ENCODE assay signal across 8 cellular contexts in genomic region chr12:118189761-118190181, GRCh38. TPM values are rescaled to one million over a fixed set of nuclear protein-coding genes. Genes with fewer than 3 reads are reported as not detected.
DNase-seq lines count a peak whose midpoint lies in the region; ATAC-seq and TF ChIP-seq lines count a peak whose summit lies in the region.

No MANE protein-coding gene starts in this region.

- H3K4me3 Mint-ChIP-seq in brain = peak overlapping the region; percentile 88 to 97 (median 93)

- no peaks in the 10 kb centered on the region for H3K9me3 ChIP-seq in iPS-20b (ENCODE audit: insufficient read depth, low read depth, low read length)
- no peaks in the 10 kb centered on the region for H3K9me3 ChIP-seq in skeletal muscle tissue (ENCODE audit: control insufficient read depth in 3 of 3, low read length in 3 of 3)

- peaks cover 10% of the 10 kb centered on the region; the same call in 1 of the 2 replicates for H3K4me1 ChIP-seq in iPS-20b (ENCODE audit: insufficient read depth, low read length)
- peaks cover 13 to 22% (median 14%) of the 10 kb centered on the region in 3 donors for H3K4me1 ChIP-seq in skeletal muscle tissue (ENCODE audit: control insufficient read depth in 3 of 3, insufficient read depth in 3 of 3, low read length in 3 of 3)

- no peaks in the 10 kb centered on the region for H3K36me3 Mint-ChIP-seq in brain

- H3K27ac Mint-ChIP-seq in brain = peak overlapping the region; percentile 99 to 100 (median 99)

- H3K9ac ChIP-seq in iPS-20b (ENCODE audit: low read depth, low read length) = peak overlapping the region; percentile 47; the same call in 1 of the 2 replicates
- H3K9ac ChIP-seq in skeletal muscle tissue (ENCODE audit: low read depth in 1 of 3, low read length in 3 of 3) = peak overlapping the region; percentile 79 to 85 (median 83)

- H3K4me1 Mint-ChIP-seq in brain = peaks cover 70% of the 10 kb centered on the region

- H3K4me3 ChIP-seq in iPS-20b (ENCODE audit: low read length) (peak overlapping the region; percentile 48; the same call in 1 of the 2 replicates), skeletal muscle tissue (ENCODE audit: low read length in 3 of 3) (peak overlapping the region; percentile 77 to 78 (median 78))

- H3K27me3 ChIP-seq in iPS-20b (ENCODE audit: insufficient read depth, low read length) (no peaks in the 10 kb centered on the region), skeletal muscle tissue (ENCODE audit: control insufficient read depth in 3 of 3, insufficient read depth in 3 of 3, low read length in 3 of 3) (no peaks in the 10 kb centered on the region)

- H3K27me3 Mint-ChIP-seq in brain = peaks cover 5% of the 10 kb centered on the region

- DNase-seq in LHCN-M2 (ENCODE audit: low read depth) = peak; percentile 54
- no peak for DNase-seq in mucosa of gallbladder (ENCODE audit: low spot score)
- DNase-seq in germinal center (ENCODE audit: low spot score) = no peak

- ATAC-seq in GM19455 (IDR thresholded peaks at IDR 0.05; ENCODE audit: unreplicated experiment) (no peak), GM18858 (IDR thresholded peaks at IDR 0.05; ENCODE audit: unreplicated experiment) (no peak)

- peak in 1 of 2 experiments; percentile 9 for TF ChIP-seq CTCF in brain (conservative IDR thresholded peaks at IDR 0.05)

- H3K36me3 ChIP-seq in iPS-20b (ENCODE audit: insufficient read depth, low read depth, low read length) (no peaks in the 10 kb centered on the region), skeletal muscle tissue (ENCODE audit: control insufficient read depth in 3 of 3, insufficient read depth in 3 of 3, low read length in 3 of 3) (no peaks in the 10 kb centered on the region)

- H3K27ac ChIP-seq in iPS-20b (ENCODE audit: low read length) (no peak overlapping the region), skeletal muscle tissue (ENCODE audit: low read depth, low read length) (peak overlapping the region; percentile 51)

- no peaks in the 10 kb centered on the region for H3K9me3 Mint-ChIP-seq in brain

RNA-seq across cellular contexts. Expression of gene PEBP1, which starts 53.8 kb away (rescaled TPM):
- total RNA-seq in LHCN-M2 (2014; rRNA removed) = 256 and 275 TPM in 2 replicates
- 236 TPM for polyA plus RNA-seq in LHCN-M2 (2012)
- 798 TPM for polyA plus RNA-seq in brain (ENCODE audit: insufficient read depth, low read depth, low replicate concordance)
- total RNA-seq in skeletal muscle tissue = 124 TPM
- 246 TPM for total RNA-seq in mucosa of gallbladder
